In genomic region chr11:65418681-65419459, GRCh38 we compare ENCODE assay signal across 1 cellular context.
TF ChIP-seq lines count a peak whose summit lies in the region.

No MANE protein-coding gene starts in this region.

TF ChIP-seq in K562, 482 proteins besides CTCF, POLR2A, EP300 and RAD21 (continued from another document and continues in another):
- TF ChIP-seq, protein P1, sequence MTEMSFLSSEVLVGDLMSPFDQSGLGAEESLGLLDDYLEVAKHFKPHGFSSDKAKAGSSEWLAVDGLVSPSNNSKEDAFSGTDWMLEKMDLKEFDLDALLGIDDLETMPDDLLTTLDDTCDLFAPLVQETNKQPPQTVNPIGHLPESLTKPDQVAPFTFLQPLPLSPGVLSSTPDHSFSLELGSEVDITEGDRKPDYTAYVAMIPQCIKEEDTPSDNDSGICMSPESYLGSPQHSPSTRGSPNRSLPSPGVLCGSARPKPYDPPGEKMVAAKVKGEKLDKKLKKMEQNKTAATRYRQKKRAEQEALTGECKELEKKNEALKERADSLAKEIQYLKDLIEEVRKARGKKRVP (CRISPR knock-in tag; IDR thresholded peaks at IDR 0.05), result no peak
- TF ChIP-seq ZNF584 (CRISPR knock-in tag; IDR thresholded peaks at IDR 0.05; ENCODE audit: low read depth), result no peak
- peak; percentile 91 for TF ChIP-seq CHD1 (IDR thresholded peaks at IDR 0.05; ENCODE audit: low read length)
- TF ChIP-seq OTX1 (CRISPR knock-in tag; IDR thresholded peaks at IDR 0.05), result no peak; the same call in 1 of the 2 replicates
- peak; percentile 45; the same call in 1 of the 2 replicates for TF ChIP-seq DIDO1 (tag; IDR thresholded peaks at IDR 0.05; ENCODE audit: low read depth)
- TF ChIP-seq RB1 (IDR thresholded peaks at IDR 0.05; ENCODE audit: low read depth), result peak; percentile 51; the same call in 1 of the 2 replicates
- no peak for TF ChIP-seq IRF9 (tag; IDR thresholded peaks at IDR 0.05)
- TF ChIP-seq HEY1 (CRISPR knock-in tag; IDR thresholded peaks at IDR 0.05; ENCODE audit: borderline replicate concordance), result no peak
- TF ChIP-seq RNF2 (IDR thresholded peaks at IDR 0.05), result peak; percentile 98
- TF ChIP-seq LARP7 (IDR thresholded peaks at IDR 0.05), result no peak
- no peak for TF ChIP-seq ZNF77 (CRISPR knock-in tag; IDR thresholded peaks at IDR 0.05)
- TF ChIP-seq, protein P2, sequence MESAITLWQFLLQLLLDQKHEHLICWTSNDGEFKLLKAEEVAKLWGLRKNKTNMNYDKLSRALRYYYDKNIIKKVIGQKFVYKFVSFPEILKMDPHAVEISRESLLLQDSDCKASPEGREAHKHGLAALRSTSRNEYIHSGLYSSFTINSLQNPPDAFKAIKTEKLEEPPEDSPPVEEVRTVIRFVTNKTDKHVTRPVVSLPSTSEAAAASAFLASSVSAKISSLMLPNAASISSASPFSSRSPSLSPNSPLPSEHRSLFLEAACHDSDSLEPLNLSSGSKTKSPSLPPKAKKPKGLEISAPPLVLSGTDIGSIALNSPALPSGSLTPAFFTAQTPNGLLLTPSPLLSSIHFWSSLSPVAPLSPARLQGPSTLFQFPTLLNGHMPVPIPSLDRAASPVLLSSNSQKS (CRISPR knock-in tag; IDR thresholded peaks at IDR 0.05), result no peak
- peak; percentile 98 for TF ChIP-seq L3MBTL2 (IDR thresholded peaks at IDR 0.05)
- peak; percentile 88 for TF ChIP-seq HMBOX1 (IDR thresholded peaks at IDR 0.05)
- TF ChIP-seq MXD1 (CRISPR knock-in tag; IDR thresholded peaks at IDR 0.05; ENCODE audit: borderline replicate concordance, poor library complexity, severe bottlenecking), result no peak
- TF ChIP-seq STAT5B (CRISPR knock-in tag; IDR thresholded peaks at IDR 0.05), result no peak
- TF ChIP-seq GTF2A2 (tag; IDR thresholded peaks at IDR 0.05), result no peak
- TF ChIP-seq ZNF444 (CRISPR knock-in tag; IDR thresholded peaks at IDR 0.05), result no peak
- no peak for TF ChIP-seq SAP30 (IDR thresholded peaks at IDR 0.05; ENCODE audit: borderline replicate concordance, insufficient read depth, low read depth, low read length, poor library complexity, severe bottlenecking)
- peak; percentile 39; the same call in 1 of the 2 replicates for TF ChIP-seq HDAC8 (tag; IDR thresholded peaks at IDR 0.05)
- peak; percentile 18; the same call in 1 of the 2 replicates for TF ChIP-seq SMAD3 (CRISPR knock-in tag; conservative IDR thresholded peaks at IDR 0.05)
- TF ChIP-seq NUFIP1 (IDR thresholded peaks at IDR 0.05; ENCODE audit: partially characterized antibody), result no peak
- TF ChIP-seq KDM1A (IDR thresholded peaks at IDR 0.05), result no peak
- no peak for TF ChIP-seq ZNF398 (CRISPR knock-in tag; IDR thresholded peaks at IDR 0.05)
- TF ChIP-seq NFATC3 (IDR thresholded peaks at IDR 0.05), result no peak
- TF ChIP-seq, protein P3, sequence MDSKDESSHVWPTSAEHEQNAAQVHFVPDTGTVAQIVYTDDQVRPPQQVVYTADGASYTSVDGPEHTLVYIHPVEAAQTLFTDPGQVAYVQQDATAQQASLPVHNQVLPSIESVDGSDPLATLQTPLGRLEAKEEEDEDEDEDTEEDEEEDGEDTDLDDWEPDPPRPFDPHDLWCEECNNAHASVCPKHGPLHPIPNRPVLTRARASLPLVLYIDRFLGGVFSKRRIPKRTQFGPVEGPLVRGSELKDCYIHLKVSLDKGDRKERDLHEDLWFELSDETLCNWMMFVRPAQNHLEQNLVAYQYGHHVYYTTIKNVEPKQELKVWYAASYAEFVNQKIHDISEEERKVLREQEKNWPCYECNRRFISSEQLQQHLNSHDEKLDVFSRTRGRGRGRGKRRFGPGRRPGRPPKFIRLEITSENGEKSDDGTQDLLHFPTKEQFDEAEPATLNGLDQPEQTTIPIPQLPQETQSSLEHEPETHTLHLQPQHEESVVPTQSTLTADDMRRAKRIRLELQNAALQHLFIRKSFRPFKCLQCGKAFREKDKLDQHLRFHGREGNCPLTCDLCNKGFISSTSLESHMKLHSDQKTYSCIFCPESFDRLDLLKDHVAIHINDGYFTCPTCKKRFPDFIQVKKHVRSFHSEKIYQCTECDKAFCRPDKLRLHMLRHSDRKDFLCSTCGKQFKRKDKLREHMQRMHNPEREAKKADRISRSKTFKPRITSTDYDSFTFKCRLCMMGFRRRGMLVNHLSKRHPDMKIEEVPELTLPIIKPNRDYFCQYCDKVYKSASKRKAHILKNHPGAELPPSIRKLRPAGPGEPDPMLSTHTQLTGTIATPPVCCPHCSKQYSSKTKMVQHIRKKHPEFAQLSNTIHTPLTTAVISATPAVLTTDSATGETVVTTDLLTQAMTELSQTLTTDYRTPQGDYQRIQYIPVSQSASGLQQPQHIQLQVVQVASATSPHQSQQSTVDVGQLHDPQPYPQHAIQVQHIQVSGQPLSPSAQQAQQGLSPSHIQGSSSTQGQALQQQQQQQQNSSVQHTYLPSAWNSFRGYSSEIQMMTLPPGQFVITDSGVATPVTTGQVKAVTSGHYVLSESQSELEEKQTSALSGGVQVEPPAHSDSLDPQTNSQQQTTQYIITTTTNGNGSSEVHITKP (IDR thresholded peaks at IDR 0.05; ENCODE audit: partially characterized antibody), result peak; percentile 56
- TF ChIP-seq FOS (IDR thresholded peaks at IDR 0.05; ENCODE audit: extremely low read depth, insufficient read length), result no peak
- no peak for TF ChIP-seq TRIM25 (IDR thresholded peaks at IDR 0.05; ENCODE audit: borderline replicate concordance)
- no peak for TF ChIP-seq ZNF217 (CRISPR knock-in tag; IDR thresholded peaks at IDR 0.05)
- TF ChIP-seq MAZ (CRISPR knock-in tag; conservative IDR thresholded peaks at IDR 0.05 in 1 of 2, IDR thresholded peaks at IDR 0.05 in 1 of 2), result peak; percentile 96 to 97
- peak; percentile 14; the same call in 1 of the 2 replicates for TF ChIP-seq FOXM1 (IDR thresholded peaks at IDR 0.05; ENCODE audit: low read depth)
- TF ChIP-seq FOXM1 (CRISPR knock-in tag; IDR thresholded peaks at IDR 0.05; ENCODE audit: low read depth), result no peak
- TF ChIP-seq ZNF778 (CRISPR knock-in tag; IDR thresholded peaks at IDR 0.05), result no peak
- no peak for TF ChIP-seq GABPA (tag; conservative IDR thresholded peaks at IDR 0.05; ENCODE audit: low read depth)
- peak; percentile 100 for TF ChIP-seq NFE2 (IDR thresholded peaks at IDR 0.05; ENCODE audit: low read depth)
- peak; percentile 44; the same call in 1 of the 2 replicates for TF ChIP-seq JUN (IDR thresholded peaks at IDR 0.05; ENCODE audit: borderline replicate concordance, low read depth, low read length)
- TF ChIP-seq JUN (CRISPR knock-in tag; IDR thresholded peaks at IDR 0.05; ENCODE audit: borderline replicate concordance), result no peak
- TF ChIP-seq NELFE (IDR thresholded peaks at IDR 0.05; ENCODE audit: insufficient read depth, insufficient read length), result no peak
- TF ChIP-seq EHMT2 (IDR thresholded peaks at IDR 0.05), result no peak
- TF ChIP-seq DMBX1 (CRISPR knock-in tag; IDR thresholded peaks at IDR 0.05; ENCODE audit: borderline replicate concordance), result peak; percentile 71; the same call in 1 of the 2 replicates
- TF ChIP-seq MTA1 (IDR thresholded peaks at IDR 0.05; ENCODE audit: borderline replicate concordance), result 0 out of 2 replicates have a peak, but pooled peaks have one; percentile 25
- TF ChIP-seq ELF4 (CRISPR knock-in tag; IDR thresholded peaks at IDR 0.05), result peak; percentile 17; the same call in 1 of the 2 replicates
- no peak for TF ChIP-seq ZNF830 (CRISPR knock-in tag; IDR thresholded peaks at IDR 0.05)
- peak; percentile 29; the same call in 1 of the 2 replicates for TF ChIP-seq ZEB2 (IDR thresholded peaks at IDR 0.05)
- no peak for TF ChIP-seq ILF3 (IDR thresholded peaks at IDR 0.05; ENCODE audit: borderline replicate concordance)
- TF ChIP-seq RBM22 (IDR thresholded peaks at IDR 0.05; ENCODE audit: low read depth, low read length, poor library complexity, severe bottlenecking), result no peak
- no peak for TF ChIP-seq ZNF57 (CRISPR knock-in tag; IDR thresholded peaks at IDR 0.05)
- TF ChIP-seq SMAD2 (IDR thresholded peaks at IDR 0.05; ENCODE audit: low read depth, low read length), result no peak
- TF ChIP-seq BRCA1 (IDR thresholded peaks at IDR 0.05), result no peak
- TF ChIP-seq BRCA1 (CRISPR knock-in tag; IDR thresholded peaks at IDR 0.05), result no peak
- no peak for TF ChIP-seq MIER1 (IDR thresholded peaks at IDR 0.05; ENCODE audit: low read depth)
- peak in 2 of 3 experiments; percentile 71 to 81 for TF ChIP-seq YY1 (IDR thresholded peaks at IDR 0.05; ENCODE audit: borderline replicate concordance in 1 of 3, control insufficient read depth in 1 of 3, extremely low read depth in 1 of 3, insufficient read depth in 3 of 3, insufficient read length in 1 of 3, insufficient replicate concordance in 2 of 3, low read depth in 1 of 3, low read length in 2 of 3)
- no peak for TF ChIP-seq ATF6 (CRISPR knock-in tag; IDR thresholded peaks at IDR 0.05)
- TF ChIP-seq PHF21A (IDR thresholded peaks at IDR 0.05; ENCODE audit: borderline replicate concordance, low read depth), result no peak
- peak; percentile 16; the same call in 1 of the 2 replicates for TF ChIP-seq MEF2A (IDR thresholded peaks at IDR 0.05; ENCODE audit: control insufficient read depth, low read depth, low read length)
- TF ChIP-seq FOXJ2 (tag; IDR thresholded peaks at IDR 0.05), result peak; percentile 81
- no peak for TF ChIP-seq CHD2 (IDR thresholded peaks at IDR 0.05; ENCODE audit: low read depth, low read length)
- TF ChIP-seq TCF7L2 (IDR thresholded peaks at IDR 0.05; ENCODE audit: low read depth, low read length), result no peak
- no peak for TF ChIP-seq ZNF408 (CRISPR knock-in tag; IDR thresholded peaks at IDR 0.05; ENCODE audit: low read depth)
- TF ChIP-seq ZNF717 (CRISPR knock-in tag; IDR thresholded peaks at IDR 0.05), result no peak
- peak; percentile 80; the same call in 1 of the 2 replicates for TF ChIP-seq ZNF511 (CRISPR knock-in tag; IDR thresholded peaks at IDR 0.05)
- TF ChIP-seq ZNF561 (CRISPR knock-in tag; conservative IDR thresholded peaks at IDR 0.05), result no peak
